ENCODE assay signal across 8 cellular contexts in the genomic region with DNA sequence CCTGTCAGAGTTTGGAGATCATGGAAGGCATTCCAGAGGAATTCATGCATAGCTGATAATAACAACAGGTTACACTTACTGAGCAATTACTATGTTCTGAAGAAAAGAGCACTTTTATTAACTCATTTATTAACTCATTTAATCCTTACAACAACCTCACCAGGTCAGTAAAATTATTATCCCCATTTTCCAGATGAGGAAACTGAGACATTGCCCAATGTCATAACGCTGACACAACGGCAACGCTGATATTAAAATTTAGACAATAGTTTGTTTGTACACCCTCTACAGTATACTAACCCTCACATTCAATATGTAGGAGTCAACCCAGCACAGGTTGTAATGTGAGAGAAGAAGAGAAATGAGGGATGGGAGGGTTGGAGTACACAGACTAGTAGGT.
"Had no signal": no experiment of that assay in that cellular context is flagged by ENCODE, and none has a peak within 500 bp of the region (broad histone marks: within the 10 kb centered on the region; RNA-seq: fewer than 3 reads in every experiment).

No MANE protein-coding gene starts in this region.

- H3K27ac ChIP-seq: GM23248 had no signal

- H3K9ac ChIP-seq: GM23248 had no signal

- H3K9me3 Mint-ChIP-seq: IgD-negative memory B cell had no signal

- H3K4me3 ChIP-seq: GM23248, HAP-1 had no signal

- ATAC-seq: HCT116 had no signal

- H3K27ac Mint-ChIP-seq: IgD-negative memory B cell had no signal

- H3K36me3 ChIP-seq: HAP-1 had no signal

- H3K27me3 Mint-ChIP-seq: IgD-negative memory B cell had no signal

- H3K4me3 Mint-ChIP-seq: IgD-negative memory B cell had no signal

- DNase-seq: GM23248, GOT3, H7, KG1 had no signal

- H3K9me3 ChIP-seq: HAP-1 had no signal

- H2AFZ ChIP-seq: GM23248 had no signal

- FAIRE-seq: HTR-8/SVneo had no signal
